15 cellular contexts compared by ENCODE assay signal in the genomic region with DNA sequence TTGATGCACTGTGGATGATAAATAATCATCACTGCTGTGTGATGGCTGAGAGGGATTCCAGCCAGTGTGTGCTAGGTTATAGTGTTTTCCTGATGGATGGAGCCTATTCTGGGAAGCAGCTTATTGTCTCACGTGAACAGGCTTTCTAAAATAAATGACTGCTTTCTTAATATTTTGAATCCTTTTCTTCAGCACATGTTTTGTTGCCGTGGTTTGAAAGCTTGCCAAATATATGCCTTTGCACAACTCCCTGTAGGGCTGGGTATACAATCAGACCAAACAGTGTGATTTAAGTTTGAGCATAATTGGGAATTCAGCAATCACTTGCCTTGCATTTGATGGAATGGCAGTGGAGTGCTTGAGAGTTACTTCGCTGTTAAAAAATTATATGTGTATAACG.
DNase-seq lines count a peak whose midpoint lies in the region; ATAC-seq and TF ChIP-seq lines count a peak whose summit lies in the region.
"Had no signal": no experiment of that assay in that cellular context is flagged by ENCODE, and none has a peak within 500 bp of the region (broad histone marks: within the 10 kb centered on the region; RNA-seq: fewer than 3 reads in every experiment).

No MANE protein-coding gene starts in this region.

- CTCF ChIA-PET in MCF 10A (lab: Yijun Ruan, JAX) = no interaction called here
- CTCF ChIA-PET in mammary epithelial cell (lab: Charles Lee; ENCODE audit: low non-redundant PET) = no interaction called here

- H3K9ac ChIP-seq in mammary epithelial cell (ENCODE audit: insufficient read depth, low read length) (no peak overlapping the region), adipocyte (ENCODE audit: low read length) (no peak overlapping the region)
- H3K9ac ChIP-seq: SK-N-SH had no signal

- no peak overlapping the region for H3K27ac Mint-ChIP-seq in MCF 10A (ENCODE audit: low read depth, unreplicated experiment)
- H3K27ac Mint-ChIP-seq: CD4-positive, alpha-beta T cell had no signal

- no peaks in the 10 kb centered on the region for H3K36me3 ChIP-seq in mammary epithelial cell (ENCODE audit: insufficient read depth, low read length)
- H3K36me3 ChIP-seq in adipocyte (ENCODE audit: control insufficient read depth, insufficient read depth, low read length, severe bottlenecking) = no peaks in the 10 kb centered on the region

- H3K4me1 Mint-ChIP-seq in MCF 10A (ENCODE audit: insufficient read depth, unreplicated experiment) = no peaks in the 10 kb centered on the region

- dilution Hi-C loops in mammary epithelial cell (cut with HindIII; ENCODE audit: low sequenced_read_pairs) = loop anchor here (25.0 kb wide), 1 partner anchor 187 kb away; the partner anchor contains the start of gene DNAJC11

- no peaks in the 10 kb centered on the region for H3K9me3 ChIP-seq in mammary epithelial cell (replicated peaks; ENCODE audit: insufficient read depth, low read length)
- no peaks in the 10 kb centered on the region for H3K9me3 ChIP-seq in adipocyte (ENCODE audit: control insufficient read depth, low read length)
- H3K9me3 ChIP-seq: SK-N-SH had no signal

- DNase-seq in MCF 10A (ENCODE audit: unreplicated experiment) (peak; percentile 17), mammary epithelial cell (no peak), adipocyte (ENCODE audit: low read depth) (peak; percentile 48), fibroblast of the aortic adventitia (ENCODE audit: low read depth) (peak; percentile 33), DMS79 treated with DMSO at 0.1 percent for 48 hours (lab: John Stamatoyannopoulos, UW) (no peak), inferior parietal cortex (ENCODE audit: extremely low spot score) (no peak), NOMO-1 treated with dmso at 0.1 percent for 144 hours (lab: John Stamatoyannopoulos, UW; ENCODE audit: unreplicated experiment) (no peak)
- DNase-seq: CD4-positive, alpha-beta T cell; DMS79; GF-D8; NCI-H1436 treated with DMSO at 0.1 percent for 48 hours; NCI-H69; Right ventricle myocardium superior; SK-N-SH had no signal

- H3K27me3 ChIP-seq in mammary epithelial cell (ENCODE audit: insufficient read depth, low read length) (no peaks in the 10 kb centered on the region), adipocyte (replicated peaks; ENCODE audit: control insufficient read depth, insufficient read depth, low read length) (no peaks in the 10 kb centered on the region)

- in situ Hi-C loops in mammary epithelial cell (cut with MboI; ENCODE audit: low sequenced_read_pairs in 2 of 2) = loop anchor here in 1 of 2 donors (10.0 kb wide), 1 partner anchor 184 kb away; no protein-coding TSS in a partner anchor

- H3K27me3 Mint-ChIP-seq in MCF 10A (ENCODE audit: insufficient read depth, unreplicated experiment) = no peaks in the 10 kb centered on the region
- H3K27me3 Mint-ChIP-seq: CD4-positive, alpha-beta T cell had no signal

- BruUV-seq in MCF 10A (replicated peaks; lab: Mats Ljungman, UMichigan) (no TSS peak), mammary epithelial cell (replicated peaks; lab: Mats Ljungman, UMichigan) (no TSS peak)

- no peaks in the 10 kb centered on the region for H3K79me2 ChIP-seq in mammary epithelial cell (ENCODE audit: insufficient read depth, low read length)

- H3K9me3 Mint-ChIP-seq in MCF 10A (ENCODE audit: unreplicated experiment) = no peaks in the 10 kb centered on the region
- H3K9me3 Mint-ChIP-seq: CD4-positive, alpha-beta T cell had no signal

- intact Hi-C loops in MCF 10A (cut with micrococcal nuclease) = no loop called here
- intact Hi-C loops in mammary epithelial cell (cut with micrococcal nuclease) = no loop called here

- no peak overlapping the region for H3K4me2 ChIP-seq in mammary epithelial cell (ENCODE audit: insufficient read depth, low read depth, low read length)
- H3K4me2 ChIP-seq: SK-N-SH had no signal

- WGBS in mammary epithelial cell (ENCODE audit: low coverage, missing lambda C conversion rate) = 50% methylated on average over 4 of the region's 4 CpGs

- no peak overlapping the region for H3K4me3 Mint-ChIP-seq in MCF 10A (ENCODE audit: unreplicated experiment)
- H3K4me3 Mint-ChIP-seq: CD4-positive, alpha-beta T cell had no signal

- no peak overlapping the region for H2AFZ ChIP-seq in mammary epithelial cell (ENCODE audit: low read depth, low read length)

- no peaks in the 10 kb centered on the region for H4K20me1 ChIP-seq in mammary epithelial cell (ENCODE audit: insufficient read depth, low read length)

- no peaks in the 10 kb centered on the region for H3K4me1 ChIP-seq in mammary epithelial cell (ENCODE audit: insufficient read depth, low read length)
- no peaks in the 10 kb centered on the region for H3K4me1 ChIP-seq in adipocyte (ENCODE audit: control insufficient read depth, insufficient read depth, low read length)

- POLR2A ChIA-PET in MCF 10A (lab: Yijun Ruan, JAX) = no interaction called here

- H3K36me3 Mint-ChIP-seq in MCF 10A (ENCODE audit: insufficient read depth, unreplicated experiment) = no peaks in the 10 kb centered on the region

- no peak overlapping the region for H3K27ac ChIP-seq in mammary epithelial cell (ENCODE audit: insufficient read depth, low read depth, low read length)

- TF ChIP-seq CTCF in MCF 10A (IDR thresholded peaks at IDR 0.05; ENCODE audit: unreplicated experiment) = no peak
- TF ChIP-seq CTCF in mammary epithelial cell (conservative IDR thresholded peaks at IDR 0.05 in 1 of 2, IDR thresholded peaks at IDR 0.05 in 1 of 2; ENCODE audit: extremely low read depth in 1 of 2, insufficient read depth in 1 of 2, low read depth in 1 of 2, low read length in 2 of 2) = no peak
- TF ChIP-seq CTCF in fibroblast of the aortic adventitia (IDR thresholded peaks at IDR 0.05; ENCODE audit: insufficient read depth, low read length) = no peak

- no peak overlapping the region for H3K4me3 ChIP-seq in mammary epithelial cell (replicated peaks in 1 of 3; ENCODE audit: insufficient read depth in 1 of 3, low read depth in 2 of 3, low read length in 3 of 3)
- no peak overlapping the region for H3K4me3 ChIP-seq in adipocyte (ENCODE audit: low read length)
- H3K4me3 ChIP-seq in fibroblast of the aortic adventitia (ENCODE audit: low read depth, low read length) = no peak overlapping the region

- ATAC-seq in GM21529 (IDR thresholded peaks at IDR 0.05; ENCODE audit: unreplicated experiment) = no peak

Comparison
In these comparisons a context has a peak if more than half of its experiments do, and no peak if none do; other contexts are left out.
1. DNase-seq: peak in MCF 10A (single experiment), adipocyte (single experiment) and fibroblast of the aortic adventitia (single experiment); none in mammary epithelial cell (single experiment), DMS79 treated with DMSO at 0.1 percent for 48 hours (single experiment), inferior parietal cortex (single experiment) and NOMO-1 treated with dmso at 0.1 percent for 144 hours (single experiment).